Comparison of ENCODE assay signal across 24 cellular contexts in the genomic region with DNA sequence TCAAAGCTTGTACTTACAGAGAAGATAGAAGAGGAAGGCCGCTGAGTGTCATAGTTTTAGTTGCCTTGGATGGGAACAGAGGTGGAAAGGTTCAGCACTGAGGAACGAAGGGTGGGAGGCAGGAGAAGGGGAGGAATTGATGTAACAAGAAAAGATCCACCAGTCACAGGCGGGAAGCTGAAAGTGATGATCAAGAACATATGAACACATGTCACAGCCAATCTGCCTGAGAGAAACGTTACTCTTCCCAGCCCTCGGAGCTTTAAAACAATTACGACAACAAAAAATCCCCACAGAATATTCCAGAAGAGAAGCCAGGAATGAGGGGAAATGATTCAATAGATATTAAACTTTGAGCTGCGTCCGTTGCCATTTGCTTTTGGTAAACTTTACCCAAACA.
"Had no signal": no experiment of that assay in that cellular context is flagged by ENCODE, and none has a peak within 500 bp of the region (broad histone marks: within the 10 kb centered on the region; RNA-seq: fewer than 3 reads in every experiment).

No MANE protein-coding gene starts in this region.

- H3K27ac ChIP-seq: lower lobe of right lung, neural progenitor cell, ovary, prostate gland, right atrium auricular region, spleen, thoracic aorta, WERI-Rb-1 had no signal

- H3K9ac ChIP-seq: neural progenitor cell had no signal

- H3K36me3 ChIP-seq: lower lobe of right lung, neural progenitor cell, ovary, prostate gland, right atrium auricular region, spleen, thoracic aorta, WERI-Rb-1 had no signal

- DNase-seq: activated CD4-positive, alpha-beta T cell treated with anti-CD3 and anti-CD28 coated beads, Interleukin-2, amount 50 U/mL, for 1 hour; activated CD4-positive, CD25-positive, alpha-beta regulatory T cell treated with anti-CD3 and anti-CD28 coated beads, Interleukin-2, amount 50 U/mL, for 72 hours; activated CD8-positive, alpha-beta T cell treated with anti-CD3 and anti-CD28 coated beads, Interleukin-2, amount 10 ng/mL, durations not matched to agents 7 days and 5 days; activated naive CD4-positive, alpha-beta T cell treated with Interleukin-2 at 50 U/mL for 16 hours; activated naive CD8-positive, alpha-beta T cell treated with anti-CD3 and anti-CD28 coated beads for 36 hours; activated T-cell treated with anti-CD3 and anti-CD28 coated beads, Interleukin-2, amount 50 U/mL, for 48 hours; amniotic stem cell; cerebellar nuclear complex; cortex of kidney; effector CD8-positive, alpha-beta T cell; erythroblast; lower lobe of right lung; naive B cell; ovary; spleen; stimulated activated CD4-positive, alpha-beta T cell treated with anti-CD3 and anti-CD28 coated beads, Interleukin-4, amount 100 ng/mL, for 1 hour; stimulated activated naive CD4-positive, alpha-beta T cell; T-helper 1 cell; WERI-Rb-1 had no signal

- H3K27me3 ChIP-seq: neural progenitor cell, ovary, right atrium auricular region, spleen had no signal

- H3K4me1 ChIP-seq: lower lobe of right lung, neural progenitor cell, prostate gland, right atrium auricular region, spleen had no signal

- H3K4me2 ChIP-seq: neural progenitor cell had no signal

- H2AFZ ChIP-seq: neural progenitor cell had no signal

- H3K4me3 ChIP-seq: lower lobe of right lung, neural progenitor cell, ovary, prostate gland, right atrium auricular region, spleen, thoracic aorta had no signal

- H3K9me3 ChIP-seq: lower lobe of right lung, ovary, prostate gland, right atrium auricular region, spleen, thoracic aorta had no signal

- ATAC-seq: activated CD8-positive, alpha-beta T cell treated with anti-CD3 and anti-CD28 coated beads, Interleukin-2, amount 10 ng/mL, durations not matched to agents 7 days and 5 days; left lobe of liver; lower lobe of right lung had no signal
